In the genomic region with DNA sequence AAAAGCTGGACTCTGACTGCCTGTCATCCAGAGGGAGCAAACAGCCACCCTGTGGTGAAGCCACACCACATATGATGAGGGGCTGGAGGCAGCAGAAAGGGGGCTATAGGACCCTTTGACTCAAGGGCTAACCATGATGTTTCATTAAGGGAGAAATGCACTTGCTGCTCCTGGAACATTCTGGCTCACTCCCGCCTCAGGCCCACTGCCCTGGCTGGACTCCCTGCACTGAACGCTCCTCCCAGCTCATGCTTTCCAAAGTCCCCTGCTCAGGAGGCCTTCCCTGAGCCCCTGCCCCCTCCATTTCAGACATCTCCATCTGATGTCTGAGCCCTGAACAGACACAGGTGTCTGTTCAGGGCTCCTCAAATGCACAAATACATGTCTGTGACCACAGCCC, we compare ENCODE assay signal across 23 cellular contexts.
DNase-seq lines count a peak whose midpoint lies in the region; ATAC-seq and TF ChIP-seq lines count a peak whose summit lies in the region.
"Had no signal": no experiment of that assay in that cellular context is flagged by ENCODE, and none has a peak within 500 bp of the region (broad histone marks: within the 10 kb centered on the region; RNA-seq: fewer than 3 reads in every experiment).

No MANE protein-coding gene starts in this region.

- 87 to 90% methylated on average over 2 of the region's 2 CpGs for WGBS in heart right ventricle, 2 donors

- DNase-seq in left cardiac atrium (peak; percentile 12), heart right ventricle (no peak), chondrocyte (ENCODE audit: low spot score) (peak; percentile 63), osteoblast (ENCODE audit: insufficient read length, low spot score, missing footprints) (peak; percentile 82), vagina (ENCODE audit: extremely low spot score in 2 of 2) (no peak)
- DNase-seq: CD4-positive, CD25-positive, alpha-beta regulatory T cell; DMS153; DND-41; GOT3; KG1; MM.1S; NCI-H1417; NCI-H1694 treated with DMSO at 0.1 percent for 48 hours; NCI-H2081; NCI-H2227 treated with DMSO at 0.1 percent for 48 hours; NCI-H526 treated with DMSO at 0.1 percent for 48 hours; RPMI8226; SHP77 had no signal

- H3K9me3 Mint-ChIP-seq in chondrocyte (ENCODE audit: low read depth): peaks cover 16% of the 10 kb centered on the region

- ATAC-seq in left cardiac atrium: no peak
- ATAC-seq in heart right ventricle: no peak
- no peak for ATAC-seq in GM21381 (IDR thresholded peaks at IDR 0.05; ENCODE audit: unreplicated experiment)
- ATAC-seq in GM21529 (IDR thresholded peaks at IDR 0.05; ENCODE audit: unreplicated experiment): no peak

- no peaks in the 10 kb centered on the region for H3K79me2 ChIP-seq in osteoblast (ENCODE audit: insufficient read depth, low read length)

- TF ChIP-seq CTCF in heart right ventricle (IDR thresholded peaks at IDR 0.05) (no peak), chondrocyte (IDR thresholded peaks at IDR 0.05) (no peak), osteoblast (IDR thresholded peaks at IDR 0.05; ENCODE audit: extremely low read depth, low read depth, low read length) (no peak), vagina (IDR thresholded peaks at IDR 0.05) (no peak)

- intact Hi-C loops in left cardiac atrium (cut with DNase I) (no loop called here), heart right ventricle (cut with DNase I) (no loop called here), vagina (cut with DNase I) (no loop called here)

- H2AFZ ChIP-seq in osteoblast (ENCODE audit: low read length): no peak overlapping the region

- H3K27ac Mint-ChIP-seq in chondrocyte (ENCODE audit: unreplicated experiment): no peak overlapping the region
- H3K27ac Mint-ChIP-seq: CD4-positive, CD25-positive, alpha-beta regulatory T cell; HFFc6 had no signal

- no peak overlapping the region for H3K4me2 ChIP-seq in osteoblast (ENCODE audit: insufficient read depth, low read length)

- no peak overlapping the region for H3K4me3 Mint-ChIP-seq in chondrocyte (ENCODE audit: unreplicated experiment)
- H3K4me3 Mint-ChIP-seq: CD4-positive, CD25-positive, alpha-beta regulatory T cell; HFFc6 had no signal

- peaks cover 6 to 20% (median 17%) of the 10 kb centered on the region in 9 donors for H3K4me1 ChIP-seq in heart right ventricle
- peaks cover 2% of the 10 kb centered on the region for H3K4me1 ChIP-seq in osteoblast (ENCODE audit: insufficient read depth, low read length)
- peaks cover 30% of the 10 kb centered on the region for H3K4me1 ChIP-seq in vagina
- H3K4me1 ChIP-seq: HAP-1 had no signal

- H3K36me3 Mint-ChIP-seq in chondrocyte (ENCODE audit: low read depth): peaks cover 5% of the 10 kb centered on the region

- H3K4me1 Mint-ChIP-seq in chondrocyte (ENCODE audit: low read depth): peaks cover 38% of the 10 kb centered on the region

- H3K36me3 ChIP-seq in heart right ventricle: no peaks in the 10 kb centered on the region
- no peaks in the 10 kb centered on the region for H3K36me3 ChIP-seq in osteoblast (ENCODE audit: insufficient read depth, low read length)
- H3K36me3 ChIP-seq in vagina: no peaks in the 10 kb centered on the region
- H3K36me3 ChIP-seq: BLaER1, HAP-1 had no signal

- H3K9me3 ChIP-seq in heart right ventricle (peaks cover 0 to 28% (median 8%) of the 10 kb centered on the region in 11 donors), osteoblast (ENCODE audit: low read depth, low read length) (peaks cover 10% of the 10 kb centered on the region), vagina (no peaks in the 10 kb centered on the region)
- H3K9me3 ChIP-seq: HAP-1 had no signal

- H3K27ac ChIP-seq in heart right ventricle (no peak overlapping the region), osteoblast (ENCODE audit: low read depth, low read length) (no peak overlapping the region), vagina (peak overlapping the region; percentile 29)

- H3K4me3 ChIP-seq in heart right ventricle (no peak overlapping the region), osteoblast (ENCODE audit: insufficient read depth, low read length) (no peak overlapping the region), vagina (no peak overlapping the region)
- H3K4me3 ChIP-seq: BLaER1, HAP-1 had no signal

- H3K27me3 ChIP-seq in heart right ventricle (no peaks in the 10 kb centered on the region), osteoblast (ENCODE audit: insufficient read depth, low read length) (no peaks in the 10 kb centered on the region), vagina (no peaks in the 10 kb centered on the region)
- H3K27me3 ChIP-seq: BLaER1 had no signal

- H3K27me3 Mint-ChIP-seq in chondrocyte (ENCODE audit: low read depth): peaks cover 4% of the 10 kb centered on the region
- H3K27me3 Mint-ChIP-seq: CD4-positive, CD25-positive, alpha-beta regulatory T cell had no signal

- no peaks in the 10 kb centered on the region for H4K20me1 ChIP-seq in osteoblast (ENCODE audit: insufficient read depth, low read length)
- H4K20me1 ChIP-seq: BLaER1 had no signal

- TF ChIP-seq POLR2A in vagina (IDR thresholded peaks at IDR 0.05): no peak

Comparison
In these comparisons a context has a peak if more than half of its experiments do, and no peak if none do; other contexts are left out.
1. DNase-seq: peak in left cardiac atrium (single experiment), chondrocyte (single experiment) and osteoblast (single experiment); none in heart right ventricle (0 of 2) and vagina (0 of 2).